ENCODE assay signal across 8 cellular contexts in the genomic region with DNA sequence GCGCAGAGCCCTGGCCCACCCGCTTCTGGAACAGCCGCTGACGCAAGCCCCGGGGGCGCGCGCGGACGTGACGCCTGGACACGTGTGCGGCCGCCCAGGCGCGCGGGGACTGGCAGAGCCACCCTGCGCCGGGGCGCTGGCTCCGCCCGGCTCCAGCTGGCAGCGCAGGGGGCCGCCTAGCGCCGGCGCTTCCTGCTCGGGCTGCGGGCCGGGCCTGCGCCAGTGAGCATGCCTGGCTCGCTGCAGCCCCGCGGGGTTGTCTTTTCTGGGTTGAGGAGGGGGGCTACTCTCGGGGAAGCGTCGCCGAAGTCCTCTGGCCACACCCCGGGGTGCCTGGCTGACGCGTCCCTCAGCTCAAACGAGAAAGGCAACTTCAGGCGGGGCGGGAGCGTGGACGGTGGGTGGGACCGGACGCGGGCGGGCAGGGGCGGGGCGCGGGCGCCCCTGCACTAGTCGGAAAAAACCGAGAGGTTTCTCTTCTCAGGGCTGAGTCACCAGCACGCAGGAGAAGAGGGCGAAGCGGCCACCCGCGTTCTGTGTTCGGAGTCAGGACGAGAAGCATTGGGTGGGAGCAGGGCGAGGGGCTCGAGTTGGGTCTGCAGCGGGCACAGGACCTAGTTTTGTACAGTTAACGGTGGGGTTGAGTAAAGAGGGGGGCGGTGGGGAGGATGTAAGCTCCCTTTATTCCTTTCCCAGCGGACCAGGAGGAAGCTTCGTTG. TPM values are rescaled to one million over a fixed set of nuclear protein-coding genes. Genes with fewer than 3 reads are reported as not detected.
DNase-seq lines count a peak whose midpoint lies in the region; ATAC-seq and TF ChIP-seq lines count a peak whose summit lies in the region.

A gene with protein sequence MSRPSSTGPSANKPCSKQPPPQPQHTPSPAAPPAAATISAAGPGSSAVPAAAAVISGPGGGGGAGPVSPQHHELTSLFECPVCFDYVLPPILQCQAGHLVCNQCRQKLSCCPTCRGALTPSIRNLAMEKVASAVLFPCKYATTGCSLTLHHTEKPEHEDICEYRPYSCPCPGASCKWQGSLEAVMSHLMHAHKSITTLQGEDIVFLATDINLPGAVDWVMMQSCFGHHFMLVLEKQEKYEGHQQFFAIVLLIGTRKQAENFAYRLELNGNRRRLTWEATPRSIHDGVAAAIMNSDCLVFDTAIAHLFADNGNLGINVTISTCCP (minus strand): TSS at position 48 of the 719 bp plus-strand sequence. CDS start 320 bp downstream, outside the sequence.

- intact Hi-C loops in A673 (cut with micrococcal nuclease; ENCODE audit: unreplicated experiment): loop anchor here (5.0 kb wide), 2 partner anchors 41 to 216 kb away; a partner anchor contains a TSS
- intact Hi-C loops in breast epithelium (cut with DNase I; ENCODE audit: low total_unique reads): no loop called here

- TF ChIP-seq POLR2A in breast epithelium (IDR thresholded peaks at IDR 0.05): peak; percentile 54

- H2AFZ ChIP-seq in smooth muscle cell (ENCODE audit: low read depth): peak within 1 kb of the TSS; percentile 90

- H3K4me3 ChIP-seq in A673 (ENCODE audit: low read depth, low read length, poor library complexity, severe bottlenecking): peak within 1 kb of the TSS; percentile 98
- H3K4me3 ChIP-seq in WERI-Rb-1 (ENCODE audit: low read depth, low read length): peak within 1 kb of the TSS; percentile 39
- peak within 1 kb of the TSS; percentile 81 to 87 (median 83) for H3K4me3 ChIP-seq in breast epithelium
- H3K4me3 ChIP-seq in smooth muscle cell: peak within 1 kb of the TSS; percentile 60

- peak; percentile 96 for DNase-seq in A673 (ENCODE audit: low spot score)
- DNase-seq in NCI-H2196 (lab: John Stamatoyannopoulos, UW; ENCODE audit: unreplicated experiment): peak; percentile 89
- peak; percentile 22 for DNase-seq in WERI-Rb-1
- peak; percentile 86 to 90 for DNase-seq in breast epithelium (ENCODE audit: low spot score in 2 of 2)
- DNase-seq in iPS-NIHi7 (ENCODE audit: extremely low spot score): peak; percentile 80
- DNase-seq in smooth muscle cell (lab: John Stamatoyannopoulos, UW; ENCODE audit: unreplicated experiment): peak; percentile 87

- POLR2A ChIA-PET in A673 (lab: Charles Lee; ENCODE audit: low non-redundant PET): interaction anchor here (0.6 kb wide), 2 partner anchors 28 to 470 kb away, joined by 5 to 7 read pairs; no protein-coding TSS in a partner anchor

- H3F3A ChIP-seq in smooth muscle cell (ENCODE audit: low read depth): peaks cover 9% of the 10 kb centered on the region

- peak within 1 kb of the TSS; percentile 82 for H3K4me2 ChIP-seq in smooth muscle cell

- H3K4me1 ChIP-seq in A673 (ENCODE audit: insufficient read depth, low read length, poor library complexity, severe bottlenecking) (peaks cover 24% of the 10 kb centered on the region), breast epithelium (peaks cover 0 to 4% of the 10 kb centered on the region in 2 donors), smooth muscle cell (ENCODE audit: low read depth) (peaks cover 42% of the 10 kb centered on the region)

- peak; percentile 47 for ATAC-seq in GM18861 (IDR thresholded peaks at IDR 0.05; ENCODE audit: unreplicated experiment)
- peak; percentile 67 for ATAC-seq in HG03097 (IDR thresholded peaks at IDR 0.05; ENCODE audit: low FRiP score, unreplicated experiment)

- no peak for TF ChIP-seq CTCF in A673 (conservative IDR thresholded peaks at IDR 0.05; ENCODE audit: low read depth, low read length)
- TF ChIP-seq CTCF in WERI-Rb-1 (IDR thresholded peaks at IDR 0.05; ENCODE audit: low read depth, low read length): no peak
- no peak for TF ChIP-seq CTCF in breast epithelium (IDR thresholded peaks at IDR 0.05)
- no peak for TF ChIP-seq CTCF in smooth muscle cell (IDR thresholded peaks at IDR 0.05; ENCODE audit: borderline replicate concordance, insufficient read depth, poor library complexity, severe bottlenecking)

- H3K27ac ChIP-seq in A673 (ENCODE audit: low read depth, low read length, poor library complexity, severe bottlenecking): peak within 1 kb of the TSS; percentile 87
- H3K27ac ChIP-seq in WERI-Rb-1: no peak within 1 kb of the TSS
- H3K27ac ChIP-seq in breast epithelium: peak within 1 kb of the TSS; percentile 96
- H3K27ac ChIP-seq in smooth muscle cell (ENCODE audit: low read depth): peak within 1 kb of the TSS; percentile 92

- peak within 1 kb of the TSS; percentile 77 for H3K9ac ChIP-seq in smooth muscle cell (ENCODE audit: low read depth)

- CTCF ChIA-PET in A673 (lab: Charles Lee): interaction anchor here (0.6 to 1.0 kb wide), 2 partner anchors 42 to 106 kb away, joined by 3 to 5 read pairs; no protein-coding TSS in a partner anchor

- under 1% methylated on average over 48 of the region's 70 CpGs for WGBS in smooth muscle cell (ENCODE audit: low lambda C conversion rate)

- peaks cover 42% of the 10 kb centered on the region for H3K79me2 ChIP-seq in smooth muscle cell (ENCODE audit: low read depth)

- no TSS peak for BruUV-seq in A673 (replicated peaks; lab: Mats Ljungman, UMichigan)

- no peaks in the 10 kb centered on the region for H3K27me3 ChIP-seq in A673 (replicated peaks; ENCODE audit: insufficient read depth, low read depth, low read length, poor library complexity)
- peaks cover 82% of the 10 kb centered on the region for H3K27me3 ChIP-seq in WERI-Rb-1 (ENCODE audit: insufficient read depth, low read depth, severe bottlenecking)
- H3K27me3 ChIP-seq in breast epithelium: no peaks in the 10 kb centered on the region
- H3K27me3 ChIP-seq in smooth muscle cell (ENCODE audit: low read depth): no peaks in the 10 kb centered on the region

- peaks cover 9% of the 10 kb centered on the region for H3K36me3 ChIP-seq in A673 (ENCODE audit: insufficient read depth, low read length, poor library complexity, severe bottlenecking)
- no peaks in the 10 kb centered on the region for H3K36me3 ChIP-seq in WERI-Rb-1
- no peaks in the 10 kb centered on the region for H3K36me3 ChIP-seq in breast epithelium
- H3K36me3 ChIP-seq in smooth muscle cell (ENCODE audit: low read depth): no peaks in the 10 kb centered on the region

- H3K9me3 ChIP-seq in A673 (ENCODE audit: low read depth, low read length, poor library complexity, severe bottlenecking) (no peaks in the 10 kb centered on the region), WERI-Rb-1 (ENCODE audit: severe bottlenecking) (peaks cover 6% of the 10 kb centered on the region), breast epithelium (no peaks in the 10 kb centered on the region), smooth muscle cell (replicated peaks; ENCODE audit: low read depth) (no peaks in the 10 kb centered on the region)

- H4K20me1 ChIP-seq in smooth muscle cell (ENCODE audit: low read depth): peaks cover 37% of the 10 kb centered on the region

RNA-seq across cellular contexts. Expression of the gene that starts here (rescaled TPM):
- total RNA-seq in A673 (2021): 26.8 and 28.8 TPM in 2 replicates
- total RNA-seq in breast epithelium: 10 to 100 TPM; 37.4 to 40.3 (median 39.1) TPM
- total RNA-seq in smooth muscle cell: 38.1 and 43.9 TPM in 2 replicates
- 44.9 and 45.8 TPM in 2 replicates for polyA plus RNA-seq in smooth muscle cell

Comparison
In these comparisons a context has a peak if more than half of its experiments do, and no peak if none do; other contexts are left out.
1. DNase-seq: peak in every context shown above with its lines; median percentile 96 in A673; 89 in NCI-H2196; 88 in breast epithelium; 87 in smooth muscle cell; 80 in iPS-NIHi7; 22 in WERI-Rb-1.
2. H3K4me3 ChIP-seq: peak in every context shown above with its lines; median percentile 98 in A673; 83 in breast epithelium; 60 in smooth muscle cell; 39 in WERI-Rb-1.